In the genomic region with DNA sequence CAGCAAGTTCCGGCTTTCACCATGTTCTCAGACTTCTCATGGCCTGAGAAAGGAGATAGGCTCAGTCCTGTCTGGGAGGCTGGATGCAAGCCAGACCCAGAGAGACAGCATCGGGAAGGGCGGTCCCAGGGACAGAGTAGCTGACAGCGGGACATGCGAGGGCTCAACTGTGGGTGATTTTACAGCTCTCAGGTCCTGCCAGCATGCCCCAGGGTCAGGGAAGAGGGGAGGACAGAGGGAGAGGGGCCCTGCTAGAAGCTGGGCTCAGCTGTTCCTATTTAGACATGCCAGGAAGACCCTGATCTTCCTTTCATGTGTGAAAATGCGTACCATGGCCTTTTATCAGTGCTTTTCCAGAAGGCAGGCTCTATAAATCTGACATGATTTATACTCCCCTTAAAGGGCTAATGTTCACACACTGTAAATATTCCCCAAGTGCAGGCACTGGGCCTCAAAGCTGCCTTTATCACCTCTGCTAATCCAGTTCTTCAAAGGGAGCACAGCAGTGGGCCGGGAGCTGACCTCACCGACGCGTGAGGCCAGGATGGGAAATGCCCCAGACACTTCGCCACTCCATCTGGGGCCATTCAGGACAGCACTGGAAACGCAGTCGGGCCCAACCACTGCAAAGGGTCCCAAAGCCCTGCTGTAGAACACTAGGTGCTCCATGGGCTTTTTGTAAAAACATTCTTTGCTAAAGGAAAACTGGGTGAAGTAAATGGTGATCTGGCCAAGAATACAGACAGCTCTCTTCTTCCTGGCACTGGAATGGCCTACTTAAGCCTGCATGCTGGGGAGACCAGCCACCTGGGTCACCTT, we compare ENCODE assay signal across 1 cellular context.
A peak's percentile ranks its signal among the peaks of the same experiment; 100 is the strongest.
TF ChIP-seq lines count a peak whose summit lies in the region.

No MANE protein-coding gene starts in this region.

TF ChIP-seq in HEK293, 187 proteins besides CTCF, POLR2A, EP300 and RAD21 (continued from another document):
- TF ChIP-seq, protein P1, sequence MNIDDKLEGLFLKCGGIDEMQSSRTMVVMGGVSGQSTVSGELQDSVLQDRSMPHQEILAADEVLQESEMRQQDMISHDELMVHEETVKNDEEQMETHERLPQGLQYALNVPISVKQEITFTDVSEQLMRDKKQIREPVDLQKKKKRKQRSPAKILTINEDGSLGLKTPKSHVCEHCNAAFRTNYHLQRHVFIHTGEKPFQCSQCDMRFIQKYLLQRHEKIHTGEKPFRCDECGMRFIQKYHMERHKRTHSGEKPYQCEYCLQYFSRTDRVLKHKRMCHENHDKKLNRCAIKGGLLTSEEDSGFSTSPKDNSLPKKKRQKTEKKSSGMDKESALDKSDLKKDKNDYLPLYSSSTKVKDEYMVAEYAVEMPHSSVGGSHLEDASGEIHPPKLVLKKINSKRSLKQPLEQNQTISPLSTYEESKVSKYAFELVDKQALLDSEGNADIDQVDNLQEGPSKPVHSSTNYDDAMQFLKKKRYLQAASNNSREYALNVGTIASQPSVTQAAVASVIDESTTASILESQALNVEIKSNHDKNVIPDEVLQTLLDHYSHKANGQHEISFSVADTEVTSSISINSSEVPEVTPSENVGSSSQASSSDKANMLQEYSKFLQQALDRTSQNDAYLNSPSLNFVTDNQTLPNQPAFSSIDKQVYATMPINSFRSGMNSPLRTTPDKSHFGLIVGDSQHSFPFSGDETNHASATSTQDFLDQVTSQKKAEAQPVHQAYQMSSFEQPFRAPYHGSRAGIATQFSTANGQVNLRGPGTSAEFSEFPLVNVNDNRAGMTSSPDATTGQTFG (tag by site-specific recombination; IDR thresholded peaks at IDR 0.05; ENCODE audit: borderline replicate concordance), result no peak
- TF ChIP-seq ZNF394 (tag by site-specific recombination; IDR thresholded peaks at IDR 0.05; ENCODE audit: borderline replicate concordance) (peak; percentile 96), ZNF76 (tag by site-specific recombination; IDR thresholded peaks at IDR 0.05; ENCODE audit: borderline replicate concordance, low read depth) (peak; percentile 58; the same call in 1 of the 2 replicates), ZNF391 (tag by site-specific recombination; IDR thresholded peaks at IDR 0.05; ENCODE audit: borderline replicate concordance, low read depth) (peak; percentile 98), PRDM10 (tag by site-specific recombination; IDR thresholded peaks at IDR 0.05) (peak; percentile 86), ZNF146 (tag by site-specific recombination; IDR thresholded peaks at IDR 0.05) (no peak), ZBTB21 (tag by site-specific recombination; IDR thresholded peaks at IDR 0.05) (peak; percentile 64), ZNF610 (tag by site-specific recombination; IDR thresholded peaks at IDR 0.05; ENCODE audit: borderline replicate concordance) (peak; percentile 75), SP2 (tag by site-specific recombination; IDR thresholded peaks at IDR 0.05) (peak; percentile 24; the same call in 1 of the 2 replicates), KLF16 (tag by site-specific recombination; IDR thresholded peaks at IDR 0.05) (peak; percentile 77; the same call in 1 of the 2 replicates), ZBTB1 (tag by site-specific recombination; IDR thresholded peaks at IDR 0.05) (peak; percentile 90), ZNF626 (tag by site-specific recombination; IDR thresholded peaks at IDR 0.05) (peak; percentile 72; the same call in 1 of the 2 replicates), ZNF624 (tag by site-specific recombination; IDR thresholded peaks at IDR 0.05) (no peak), OSR2 (tag by site-specific recombination; IDR thresholded peaks at IDR 0.05) (peak; percentile 99), ZNF488 (tag by site-specific recombination; IDR thresholded peaks at IDR 0.05) (peak; percentile 99), ZNF239 (tag by site-specific recombination; IDR thresholded peaks at IDR 0.05) (peak; percentile 22; the same call in 1 of the 2 replicates), YY2 (tag by site-specific recombination; IDR thresholded peaks at IDR 0.05) (no peak), ZNF521 (tag by site-specific recombination; IDR thresholded peaks at IDR 0.05) (no peak), ZSCAN23 (tag by site-specific recombination; IDR thresholded peaks at IDR 0.05) (peak; percentile 95), ZBTB8A (tag by site-specific recombination; IDR thresholded peaks at IDR 0.05) (peak; percentile 77), ZNF341 (tag by site-specific recombination; IDR thresholded peaks at IDR 0.05; ENCODE audit: low read depth) (peak; percentile 43), ZNF660 (tag by site-specific recombination; IDR thresholded peaks at IDR 0.05) (peak; percentile 86), FEZF1 (tag by site-specific recombination; IDR thresholded peaks at IDR 0.05) (peak; percentile 100)
- TF ChIP-seq, protein P2, sequence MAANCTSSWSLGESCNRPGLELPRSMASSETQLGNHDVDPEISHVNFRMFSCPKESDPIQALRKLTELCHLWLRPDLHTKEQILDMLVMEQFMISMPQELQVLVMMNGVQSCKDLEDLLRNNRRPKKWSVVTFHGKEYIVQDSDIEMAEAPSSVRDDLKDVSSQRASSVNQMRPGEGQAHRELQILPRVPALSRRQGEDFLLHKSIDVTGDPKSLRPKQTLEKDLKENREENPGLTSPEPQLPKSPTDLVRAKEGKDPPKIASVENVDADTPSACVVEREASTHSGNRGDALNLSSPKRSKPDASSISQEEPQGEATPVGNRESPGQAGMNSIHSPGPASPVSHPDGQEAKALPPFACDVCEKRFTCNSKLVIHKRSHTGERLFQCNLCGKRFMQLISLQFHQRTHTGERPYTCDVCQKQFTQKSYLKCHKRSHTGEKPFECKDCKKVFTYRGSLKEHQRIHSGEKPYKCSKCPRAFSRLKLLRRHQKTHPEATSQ (tag by site-specific recombination; IDR thresholded peaks at IDR 0.05), result 0 out of 2 replicates have a peak, but pooled peaks have one; percentile 25
- TF ChIP-seq, protein P3, sequence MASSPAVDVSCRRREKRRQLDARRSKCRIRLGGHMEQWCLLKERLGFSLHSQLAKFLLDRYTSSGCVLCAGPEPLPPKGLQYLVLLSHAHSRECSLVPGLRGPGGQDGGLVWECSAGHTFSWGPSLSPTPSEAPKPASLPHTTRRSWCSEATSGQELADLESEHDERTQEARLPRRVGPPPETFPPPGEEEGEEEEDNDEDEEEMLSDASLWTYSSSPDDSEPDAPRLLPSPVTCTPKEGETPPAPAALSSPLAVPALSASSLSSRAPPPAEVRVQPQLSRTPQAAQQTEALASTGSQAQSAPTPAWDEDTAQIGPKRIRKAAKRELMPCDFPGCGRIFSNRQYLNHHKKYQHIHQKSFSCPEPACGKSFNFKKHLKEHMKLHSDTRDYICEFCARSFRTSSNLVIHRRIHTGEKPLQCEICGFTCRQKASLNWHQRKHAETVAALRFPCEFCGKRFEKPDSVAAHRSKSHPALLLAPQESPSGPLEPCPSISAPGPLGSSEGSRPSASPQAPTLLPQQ (tag by site-specific recombination; IDR thresholded peaks at IDR 0.05), result peak; percentile 99
- TF ChIP-seq, protein P4, sequence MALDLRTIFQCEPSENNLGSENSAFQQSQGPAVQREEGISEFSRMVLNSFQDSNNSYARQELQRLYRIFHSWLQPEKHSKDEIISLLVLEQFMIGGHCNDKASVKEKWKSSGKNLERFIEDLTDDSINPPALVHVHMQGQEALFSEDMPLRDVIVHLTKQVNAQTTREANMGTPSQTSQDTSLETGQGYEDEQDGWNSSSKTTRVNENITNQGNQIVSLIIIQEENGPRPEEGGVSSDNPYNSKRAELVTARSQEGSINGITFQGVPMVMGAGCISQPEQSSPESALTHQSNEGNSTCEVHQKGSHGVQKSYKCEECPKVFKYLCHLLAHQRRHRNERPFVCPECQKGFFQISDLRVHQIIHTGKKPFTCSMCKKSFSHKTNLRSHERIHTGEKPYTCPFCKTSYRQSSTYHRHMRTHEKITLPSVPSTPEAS (tag by site-specific recombination; IDR thresholded peaks at IDR 0.05), result peak; percentile 66
- TF ChIP-seq, protein P5, sequence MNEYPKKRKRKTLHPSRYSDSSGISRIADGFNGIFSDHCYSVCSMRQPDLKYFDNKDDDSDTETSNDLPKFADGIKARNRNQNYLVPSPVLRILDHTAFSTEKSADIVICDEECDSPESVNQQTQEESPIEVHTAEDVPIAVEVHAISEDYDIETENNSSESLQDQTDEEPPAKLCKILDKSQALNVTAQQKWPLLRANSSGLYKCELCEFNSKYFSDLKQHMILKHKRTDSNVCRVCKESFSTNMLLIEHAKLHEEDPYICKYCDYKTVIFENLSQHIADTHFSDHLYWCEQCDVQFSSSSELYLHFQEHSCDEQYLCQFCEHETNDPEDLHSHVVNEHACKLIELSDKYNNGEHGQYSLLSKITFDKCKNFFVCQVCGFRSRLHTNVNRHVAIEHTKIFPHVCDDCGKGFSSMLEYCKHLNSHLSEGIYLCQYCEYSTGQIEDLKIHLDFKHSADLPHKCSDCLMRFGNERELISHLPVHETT (tag by site-specific recombination; IDR thresholded peaks at IDR 0.05), result peak; percentile 94
